13 cellular contexts compared by ENCODE assay signal in genomic region chr2:197211881-197212342, GRCh38.
A peak's percentile ranks its signal among the peaks of the same experiment; 100 is the strongest.
DNase-seq lines count a peak whose midpoint lies in the region; ATAC-seq lines count a peak whose summit lies in the region.
"Had no signal": no experiment of that assay in that cellular context is flagged by ENCODE, and none has a peak within 500 bp of the region (broad histone marks: within the 10 kb centered on the region; RNA-seq: fewer than 3 reads in every experiment).

No MANE protein-coding gene starts in this region.

- peaks cover 0 to 5% (median 0%) of the 10 kb centered on the region in 3 donors for H3K36me3 Mint-ChIP-seq in immature natural killer cell
- H3K36me3 Mint-ChIP-seq: brain had no signal

- ATAC-seq in GM19397 (IDR thresholded peaks at IDR 0.05; ENCODE audit: unreplicated experiment): no peak
- ATAC-seq: A549, K562 had no signal

- WGBS in thymus: 91% methylated on average over 4 of the region's 4 CpGs

- H3K9me3 ChIP-seq in thymus (ENCODE audit: control insufficient read depth): no peaks in the 10 kb centered on the region
- H3K9me3 ChIP-seq: A549 had no signal

- peak overlapping the region; percentile 90 to 99 (median 94) for H3K27ac Mint-ChIP-seq in immature natural killer cell

- peaks cover 65% of the 10 kb centered on the region for H3K4me1 ChIP-seq in thymus (ENCODE audit: control insufficient read depth, insufficient read depth, low read length)

- peaks cover 2 to 7% (median 2%) of the 10 kb centered on the region in 3 donors for H3K27me3 Mint-ChIP-seq in immature natural killer cell (ENCODE audit: low read depth in 3 of 3)
- H3K27me3 Mint-ChIP-seq: brain had no signal

- peaks cover 98 to 100% of the 10 kb centered on the region in 2 donors for H3K4me1 Mint-ChIP-seq in immature natural killer cell

- peak overlapping the region; percentile 55 to 79 (median 75) for H3K4me3 Mint-ChIP-seq in immature natural killer cell
- H3K4me3 Mint-ChIP-seq: brain had no signal

- peak overlapping the region; percentile 74 for H3K27ac ChIP-seq in thymus (ENCODE audit: low read depth)
- H3K27ac ChIP-seq: A549 had no signal

- H3K4me3 ChIP-seq in thymus (ENCODE audit: low read length): no peak overlapping the region
- H3K4me3 ChIP-seq: A549, K562 had no signal

- H3K9me3 Mint-ChIP-seq in immature natural killer cell: no peaks in the 10 kb centered on the region

- peaks cover 4% of the 10 kb centered on the region for H3K36me3 ChIP-seq in thymus (ENCODE audit: control insufficient read depth, insufficient read depth)

- peak; percentile 35 for DNase-seq in activated T-cell treated with anti-CD3 and anti-CD28 coated beads for 24 hours (ENCODE audit: low read depth)
- no peak for DNase-seq in activated T-cell treated with anti-CD3 and anti-CD28 coated beads for 4 hours
- DNase-seq in activated CD4-positive, alpha-beta T cell treated with anti-CD3 and anti-CD28 coated beads, Interleukin-2, amount 50 U/mL, for 1 hour: peak; percentile 13
- DNase-seq in immature natural killer cell: peak in 1 of 3 donors; percentile 18
- no peak for DNase-seq in AG08395 (ENCODE audit: low spot score)
- DNase-seq in NCI-H128 (lab: John Stamatoyannopoulos, UW; ENCODE audit: unreplicated experiment): no peak
- DNase-seq: kidney, NCI-H2171 treated with DMSO at 0.1 percent for 48 hours had no signal

- no peaks in the 10 kb centered on the region for H3K27me3 ChIP-seq in thymus (ENCODE audit: control insufficient read depth, insufficient read depth)

Comparison
In these comparisons a context has a peak if more than half of its experiments do, and no peak if none do; other contexts are left out.
1. DNase-seq: peak in activated T-cell treated with anti-CD3 and anti-CD28 coated beads for 24 hours (single experiment) and activated CD4-positive, alpha-beta T cell treated with anti-CD3 and anti-CD28 coated beads, Interleukin-2, amount 50 U/mL, for 1 hour (single experiment); none in activated T-cell treated with anti-CD3 and anti-CD28 coated beads for 4 hours (single experiment), AG08395 (single experiment) and NCI-H128 (single experiment).